8 cellular contexts compared by ENCODE assay signal in genomic region chr2:45585267-45585861, GRCh38. TPM values are rescaled to one million over a fixed set of nuclear protein-coding genes. Genes with fewer than 3 reads are reported as not detected.
DNase-seq lines count a peak whose midpoint lies in the region; ATAC-seq and TF ChIP-seq lines count a peak whose summit lies in the region.

No MANE protein-coding gene starts in this region.

- H3K27me3 ChIP-seq in ACC112 (ENCODE audit: insufficient read depth, low read length) (no peaks in the 10 kb centered on the region), brain microvascular endothelial cell (replicated peaks) (no peaks in the 10 kb centered on the region), uterus (no peaks in the 10 kb centered on the region)

- H3K4me1 ChIP-seq in ACC112 (ENCODE audit: control insufficient read depth, insufficient read depth, low read length, unreplicated experiment): peaks cover 7% of the 10 kb centered on the region
- H3K4me1 ChIP-seq in uterus: no peaks in the 10 kb centered on the region

- H3K36me3 ChIP-seq in ACC112 (ENCODE audit: insufficient read depth, low read length) (peaks cover 5% of the 10 kb centered on the region), brain microvascular endothelial cell (replicated peaks) (no peaks in the 10 kb centered on the region), uterus (no peaks in the 10 kb centered on the region)

- DNase-seq in GM10248 (ENCODE audit: extremely low spot score) (peak; percentile 27), NCI-H226 (peak; percentile 4), brain microvascular endothelial cell (peak; percentile 50), kidney glomerular epithelial cell (lab: John Stamatoyannopoulos, UW) (peak; percentile 56), uterus (no peak)

- no peak overlapping the region; the same call in 1 of the 2 replicates for H3K4me3 ChIP-seq in ACC112 (ENCODE audit: low read depth, low read length)
- no peak overlapping the region for H3K4me3 ChIP-seq in brain microvascular endothelial cell (ENCODE audit: low read depth, low read length)
- no peak overlapping the region for H3K4me3 ChIP-seq in uterus

- H3K79me2 ChIP-seq in ACC112 (ENCODE audit: control insufficient read depth, insufficient read depth, low read length, unreplicated experiment): peaks cover 10% of the 10 kb centered on the region

- in situ Hi-C loops in brain microvascular endothelial cell (cut with HindIII; ENCODE audit: low pct_ligation_motif_present, low sequenced_read_pairs): no loop called here

- TF ChIP-seq CTCF in GM10248 (IDR thresholded peaks at IDR 0.05; ENCODE audit: control extremely low read depth, extremely low read depth, low read depth, missing control alignments) (peak; percentile 56), brain microvascular endothelial cell (IDR thresholded peaks at IDR 0.05; ENCODE audit: low read depth, low read length, missing control alignments) (peak; percentile 70), uterus (IDR thresholded peaks at IDR 0.05) (peak; percentile 46 to 64 (median 56))

- no peaks in the 10 kb centered on the region for H3K9me3 ChIP-seq in uterus

- peak overlapping the region; percentile 18; the same call in 1 of the 2 replicates for H3K27ac ChIP-seq in ACC112 (ENCODE audit: low read depth, low read length)
- H3K27ac ChIP-seq in brain microvascular endothelial cell: no peak overlapping the region
- no peak overlapping the region for H3K27ac ChIP-seq in uterus

- POLR2A ChIA-PET in GM10248 (lab: Yijun Ruan, JAX): interaction anchor here (0.5 kb wide), 1 partner anchor 1417 kb away, joined by 4 read pairs; the partner anchor contains the start of gene PPM1B

- H2AFZ ChIP-seq in ACC112 (ENCODE audit: low read length, unreplicated experiment): no peak overlapping the region

- CTCF ChIA-PET in GM10248 (lab: Yijun Ruan, JAX): interaction anchor here (0.8 to 2.6 kb wide), 18 partner anchors 9 to 1248 kb away, joined by 3 to 18 read pairs (median 3); no protein-coding TSS in a partner anchor

- no peak for TF ChIP-seq POLR2A in uterus (IDR thresholded peaks at IDR 0.05)

- intact Hi-C loops in uterus (cut with DNase I; ENCODE audit: low total_unique reads): no loop called here

- ATAC-seq in GM21619 (IDR thresholded peaks at IDR 0.05; ENCODE audit: unreplicated experiment) (no peak), HG03457 (IDR thresholded peaks at IDR 0.05; ENCODE audit: unreplicated experiment) (no peak)

RNA-seq across cellular contexts. Expression of gene SRBD1, which starts 25.7 kb away (rescaled TPM):
- total RNA-seq in uterus: 10 to 100 TPM; 13.1 to 65.8 (median 34.0) TPM

Comparison
In these comparisons a context has a peak if more than half of its experiments do, and no peak if none do; other contexts are left out.
1. DNase-seq: peak in GM10248 (single experiment), NCI-H226 (single experiment), brain microvascular endothelial cell (single experiment) and kidney glomerular epithelial cell (single experiment); none in uterus (0 of 2).
2. Peak in every context shown above with its lines, with median percentiles within 50 percentile points of each other: CTCF ChIP-seq.